ENCODE assay signal across 16 cellular contexts in the genomic region with DNA sequence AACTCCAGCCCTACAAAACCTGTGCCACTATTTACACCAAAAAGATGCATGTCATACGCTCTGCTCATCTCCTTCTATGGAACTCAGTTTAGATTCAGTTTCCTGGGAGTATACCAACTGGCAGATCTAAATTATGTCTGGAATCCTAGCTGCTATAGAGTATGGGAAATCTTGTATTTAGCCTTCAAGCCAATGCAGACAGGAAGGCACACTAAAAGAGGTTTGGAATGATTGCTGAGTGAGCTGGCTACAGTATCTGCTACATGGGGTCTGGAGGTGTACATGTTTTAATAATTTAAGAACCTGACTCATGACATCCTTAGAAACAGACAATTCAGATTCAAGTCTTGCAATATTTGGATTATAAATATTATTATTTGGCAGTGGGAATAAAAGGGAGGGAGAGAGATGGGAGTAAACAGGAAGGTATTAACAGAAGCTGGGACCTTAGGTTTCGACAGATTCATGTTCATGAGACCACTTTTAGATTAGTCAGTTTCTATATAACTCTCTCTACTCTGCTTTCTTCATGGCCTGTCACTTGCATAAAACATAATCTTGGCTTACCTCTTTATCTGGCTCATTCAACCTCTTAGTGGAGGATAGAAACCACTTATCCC.
DNase-seq lines count a peak whose midpoint lies in the region; ATAC-seq and TF ChIP-seq lines count a peak whose summit lies in the region.
"Had no signal": no experiment of that assay in that cellular context is flagged by ENCODE, and none has a peak within 500 bp of the region (broad histone marks: within the 10 kb centered on the region; RNA-seq: fewer than 3 reads in every experiment).

No MANE protein-coding gene starts in this region.

- peaks cover 15% of the 10 kb centered on the region; the same call in 1 of the 2 replicates for H3F3A ChIP-seq in GM23248 (ENCODE audit: insufficient read depth)
- H3F3A ChIP-seq in smooth muscle cell (ENCODE audit: low read depth): no peaks in the 10 kb centered on the region

- H3K9me3 ChIP-seq in GM23248 (ENCODE audit: low read depth) (no peaks in the 10 kb centered on the region), T-helper 17 cell (ENCODE audit: control insufficient read depth, low read length, poor library complexity, severe bottlenecking) (no peaks in the 10 kb centered on the region), Caco-2 (no peaks in the 10 kb centered on the region; the same call in 1 of the 2 replicates), smooth muscle cell (replicated peaks; ENCODE audit: low read depth) (no peaks in the 10 kb centered on the region)
- H3K9me3 ChIP-seq: SJSA1 had no signal

- H3K4me2 ChIP-seq in GM23248 (ENCODE audit: unreplicated experiment): peak overlapping the region; percentile 50
- no peak overlapping the region for H3K4me2 ChIP-seq in smooth muscle cell
- H3K4me2 ChIP-seq: KMS-11 had no signal

- no peaks in the 10 kb centered on the region for H3K9me3 Mint-ChIP-seq in Caco-2 (ENCODE audit: unreplicated experiment)

- CTCF ChIA-PET in Caco-2 (lab: Charles Lee): no interaction called here

- H3K27ac ChIP-seq in GM23248 (peak overlapping the region; percentile 27), smooth muscle cell (ENCODE audit: low read depth) (no peak overlapping the region)
- H3K27ac ChIP-seq: KMS-11, SJSA1 had no signal

- H3K27ac Mint-ChIP-seq in T-helper 17 cell (no peak overlapping the region), Caco-2 (ENCODE audit: unreplicated experiment) (no peak overlapping the region)
- H3K27ac Mint-ChIP-seq: B cell; CD4-positive, CD25-positive, alpha-beta regulatory T cell had no signal

- H3K9ac ChIP-seq in GM23248: no peak overlapping the region
- H3K9ac ChIP-seq in smooth muscle cell (ENCODE audit: low read depth): no peak overlapping the region
- H3K9ac ChIP-seq: KMS-11 had no signal

- no peaks in the 10 kb centered on the region for H3K36me3 ChIP-seq in GM23248 (ENCODE audit: low read depth)
- no peaks in the 10 kb centered on the region for H3K36me3 ChIP-seq in Caco-2 (ENCODE audit: control insufficient read depth, insufficient read depth, low read length)
- H3K36me3 ChIP-seq in smooth muscle cell (ENCODE audit: low read depth): no peaks in the 10 kb centered on the region
- H3K36me3 ChIP-seq: SJSA1 had no signal

- no peaks in the 10 kb centered on the region for H3K4me1 Mint-ChIP-seq in T-helper 17 cell
- no peaks in the 10 kb centered on the region for H3K4me1 Mint-ChIP-seq in Caco-2 (ENCODE audit: low read depth, unreplicated experiment)
- H3K4me1 Mint-ChIP-seq: B cell; CD4-positive, CD25-positive, alpha-beta regulatory T cell had no signal

- ATAC-seq in T-helper 17 cell: no peak
- no peak for ATAC-seq in HG03045 (IDR thresholded peaks at IDR 0.05; ENCODE audit: unreplicated experiment)
- ATAC-seq: HepG2 had no signal

- POLR2A ChIA-PET in Caco-2 (lab: Charles Lee): no interaction called here

- no peaks in the 10 kb centered on the region for H4K20me1 ChIP-seq in GM23248 (ENCODE audit: insufficient read depth)
- H4K20me1 ChIP-seq in smooth muscle cell (ENCODE audit: low read depth): no peaks in the 10 kb centered on the region

- H3K4me3 Mint-ChIP-seq in T-helper 17 cell: peak overlapping the region; percentile 1
- H3K4me3 Mint-ChIP-seq in Caco-2 (ENCODE audit: unreplicated experiment): no peak overlapping the region
- H3K4me3 Mint-ChIP-seq: B cell; CD4-positive, CD25-positive, alpha-beta regulatory T cell had no signal

- H3K36me3 Mint-ChIP-seq in T-helper 17 cell (ENCODE audit: low read depth) (no peaks in the 10 kb centered on the region), Caco-2 (ENCODE audit: insufficient read depth, unreplicated experiment) (no peaks in the 10 kb centered on the region)
- H3K36me3 Mint-ChIP-seq: CD4-positive, CD25-positive, alpha-beta regulatory T cell had no signal

- H3K79me2 ChIP-seq in GM23248 (ENCODE audit: insufficient read depth) (no peaks in the 10 kb centered on the region), smooth muscle cell (ENCODE audit: low read depth) (no peaks in the 10 kb centered on the region)

- 34 to 37% methylated on average over 2 of the region's 2 CpGs for WGBS in GM23248 (ENCODE audit: low coverage in 1 of 2, low lambda C conversion rate in 2 of 2, missing lambda C conversion rate in 2 of 2), 2 experiments
- 72% methylated on average over 2 of the region's 2 CpGs for WGBS in smooth muscle cell (ENCODE audit: low lambda C conversion rate)

- BruUV-seq in Caco-2 (replicated peaks; lab: Mats Ljungman, UMichigan): no TSS peak

- TF ChIP-seq CTCF in choroid plexus epithelial cell (conservative IDR thresholded peaks at IDR 0.05; ENCODE audit: low read depth, low read length) (no peak), Caco-2 (IDR thresholded peaks at IDR 0.05; ENCODE audit: insufficient read depth in 1 of 2, low read depth in 1 of 2, low read length in 1 of 2, severe bottlenecking in 1 of 2, unreplicated experiment in 1 of 2) (no peak), smooth muscle cell (IDR thresholded peaks at IDR 0.05; ENCODE audit: borderline replicate concordance, insufficient read depth, poor library complexity, severe bottlenecking) (no peak)

- H3K9me2 ChIP-seq in GM23248 (ENCODE audit: insufficient read depth): no peaks in the 10 kb centered on the region

- H2AFZ ChIP-seq in GM23248 (peak overlapping the region; percentile 61), smooth muscle cell (ENCODE audit: low read depth) (no peak overlapping the region)

- H3K27me3 Mint-ChIP-seq in T-helper 17 cell (no peaks in the 10 kb centered on the region), Caco-2 (ENCODE audit: insufficient read depth, unreplicated experiment) (no peaks in the 10 kb centered on the region)
- H3K27me3 Mint-ChIP-seq: B cell; CD4-positive, CD25-positive, alpha-beta regulatory T cell had no signal

- H3K4me3 ChIP-seq in GM23248 (0 out of 2 replicates have a peak overlapping the region, but pooled peaks have one; percentile 2), choroid plexus epithelial cell (ENCODE audit: low read depth, low read length) (no peak overlapping the region), Caco-2 (ENCODE audit: low read depth, low read length) (no peak overlapping the region), smooth muscle cell (no peak overlapping the region)
- H3K4me3 ChIP-seq: SJSA1 had no signal

- DNase-seq in GM23248 (peak; percentile 54), T-helper 17 cell (no peak), choroid plexus epithelial cell (ENCODE audit: low read depth) (peak; percentile 33), Caco-2 (no peak), HPDE6-E6E7 (ENCODE audit: extremely low spot score) (no peak), smooth muscle cell (lab: John Stamatoyannopoulos, UW; ENCODE audit: unreplicated experiment) (no peak)
- DNase-seq: CD4-positive, CD25-positive, alpha-beta regulatory T cell; DMS53; HCEC 1CT; NCI-H1092; NCI-H2081 treated with DMSO at 0.1 percent for 48 hours had no signal

- H3K4me1 ChIP-seq in GM23248 (ENCODE audit: insufficient read depth): peaks cover 29% of the 10 kb centered on the region
- no peaks in the 10 kb centered on the region for H3K4me1 ChIP-seq in Caco-2
- peaks cover 9% of the 10 kb centered on the region for H3K4me1 ChIP-seq in smooth muscle cell (ENCODE audit: low read depth)

- intact Hi-C loops in Caco-2 (cut with micrococcal nuclease; ENCODE audit: unreplicated experiment): no loop called here

- H3K27me3 ChIP-seq in GM23248 (replicated peaks; ENCODE audit: insufficient read depth) (no peaks in the 10 kb centered on the region), Caco-2 (replicated peaks; ENCODE audit: control insufficient read depth, insufficient read depth, low read length) (no peaks in the 10 kb centered on the region; the same call in 1 of the 2 replicates), smooth muscle cell (ENCODE audit: low read depth) (no peaks in the 10 kb centered on the region)
- H3K27me3 ChIP-seq: SJSA1 had no signal

- in situ Hi-C loops in GM23248 (cut with MboI): no loop called here

Comparison
In these comparisons a context has a peak if more than half of its experiments do, and no peak if none do; other contexts are left out.
1. DNase-seq: peak in GM23248 (single experiment) and choroid plexus epithelial cell (single experiment); none in T-helper 17 cell (0 of 3), Caco-2 (0 of 2), HPDE6-E6E7 (single experiment) and smooth muscle cell (single experiment).